In genomic region chr21:38937286-38937790, GRCh38 we compare ENCODE assay signal across 18 cellular contexts.
DNase-seq lines count a peak whose midpoint lies in the region; ATAC-seq, FAIRE-seq and TF ChIP-seq lines count a peak whose summit lies in the region.
"Had no signal": no experiment of that assay in that cellular context is flagged by ENCODE, and none has a peak within 500 bp of the region (broad histone marks: within the 10 kb centered on the region; RNA-seq: fewer than 3 reads in every experiment).

No MANE protein-coding gene starts in this region.

- H3K9ac ChIP-seq in IMR-90 (ENCODE audit: low read depth, low read length) (no peak overlapping the region), kidney (ENCODE audit: low read length in 2 of 2) (no peak overlapping the region)

- peaks cover 34% of the 10 kb centered on the region for H3K4me1 Mint-ChIP-seq in T-helper 2 cell treated with Interferon-gamma antibody and Interleukin-4, amounts not matched to agents 5 μg/mL and 100 μg/mL, for 36 hours (ENCODE audit: low read depth)
- H3K4me1 Mint-ChIP-seq in stimulated activated memory B cell treated with anti-CD40 and anti-IgM and Interleukin-4, amounts not matched to agents 10 μg/mL and 1 μg/mL and 100 μg/mL, for 72 hours: no peaks in the 10 kb centered on the region
- H3K4me1 Mint-ChIP-seq in CD8-positive, alpha-beta memory T cell: peaks cover 6 to 7% (median 6%) of the 10 kb centered on the region in 3 donors

- peak overlapping the region; percentile 94 for H3K27ac Mint-ChIP-seq in T-helper 2 cell treated with Interferon-gamma antibody and Interleukin-4, amounts not matched to agents 5 μg/mL and 100 μg/mL, for 36 hours
- no peak overlapping the region for H3K27ac Mint-ChIP-seq in stimulated activated memory B cell treated with anti-CD40 and anti-IgM and Interleukin-4, amounts not matched to agents 10 μg/mL and 1 μg/mL and 100 μg/mL, for 72 hours
- peak overlapping the region in 1 of 8 donors; percentile 0 for H3K27ac Mint-ChIP-seq in CD8-positive, alpha-beta memory T cell

- H3K27me3 Mint-ChIP-seq in T-helper 2 cell treated with Interferon-gamma antibody and Interleukin-4, amounts not matched to agents 5 μg/mL and 100 μg/mL, for 36 hours (ENCODE audit: low read depth): no peaks in the 10 kb centered on the region
- peaks cover 9% of the 10 kb centered on the region for H3K27me3 Mint-ChIP-seq in stimulated activated memory B cell treated with anti-CD40 and anti-IgM and Interleukin-4, amounts not matched to agents 10 μg/mL and 1 μg/mL and 100 μg/mL, for 72 hours
- peaks cover 0 to 3% of the 10 kb centered on the region in 2 donors for H3K27me3 Mint-ChIP-seq in CD8-positive, alpha-beta memory T cell

- DNase-seq in IMR-90 (no peak), fibroblast of villous mesenchyme (ENCODE audit: low read depth) (peak; percentile 39), kidney (no peak)
- peak; percentile 37 for DNase-seq in T-helper 2 cell treated with Interferon-gamma antibody and Interleukin-4, amounts not matched to agents 5 μg/mL and 100 μg/mL, for 36 hours (ENCODE audit: low spot score)
- DNase-seq in CD8-positive, alpha-beta memory T cell: no peak
- DNase-seq: AML-193, GDM1, NCI-H1105, NCI-H1694, NCI-H2081 treated with DMSO at 0.1 percent for 48 hours, NCI-H748 treated with DMSO at 0.1 percent for 48 hours, OCI-M1, Right ventricle myocardium superior had no signal

- TF ChIP-seq POLR2A in IMR-90 (IDR thresholded peaks at IDR 0.05; ENCODE audit: low read depth, low read length): no peak

- no peak overlapping the region for H2BK5ac ChIP-seq in IMR-90 (ENCODE audit: low read depth, low read length, poor library complexity, severe bottlenecking)

- H2BK20ac ChIP-seq in IMR-90 (ENCODE audit: low read depth, low read length): no peak overlapping the region

- H3K4me2 ChIP-seq in IMR-90 (ENCODE audit: low read depth, low read length): no peak overlapping the region

- H3K27me3 ChIP-seq in IMR-90 (ENCODE audit: control insufficient read depth, insufficient read depth, low read length): peaks cover 3% of the 10 kb centered on the region; the same call in 1 of the 2 replicates
- H3K27me3 ChIP-seq in CD8-positive, alpha-beta memory T cell (ENCODE audit: insufficient read depth, low read length, poor library complexity, severe bottlenecking): no peaks in the 10 kb centered on the region

- dilution Hi-C loops in IMR-90 (cut with HindIII; ENCODE audit: low sequenced_read_pairs, unreplicated experiment): no loop called here

- no peak overlapping the region for H3K18ac ChIP-seq in IMR-90 (ENCODE audit: low read depth, low read length)

- POLR2A ChIA-PET in IMR-90 (lab: Charles Lee; ENCODE audit: unreplicated experiment): no interaction called here
- POLR2A ChIA-PET in CD8-positive, alpha-beta memory T cell (lab: Charles Lee): no interaction called here

- no peak overlapping the region for H2AFZ ChIP-seq in IMR-90 (replicated peaks; ENCODE audit: low read length, poor library complexity)

- H3K4me3 ChIP-seq in IMR-90 (ENCODE audit: insufficient read depth, low read depth, low read length): no peak overlapping the region
- H3K4me3 ChIP-seq in fibroblast of villous mesenchyme (ENCODE audit: low read depth, low read length): no peak overlapping the region
- no peak overlapping the region for H3K4me3 ChIP-seq in kidney (ENCODE audit: low read length in 2 of 2)
- no peak overlapping the region for H3K4me3 ChIP-seq in CD8-positive, alpha-beta memory T cell (ENCODE audit: low read length)
- H3K4me3 ChIP-seq: HAP-1, SK-N-MC had no signal

- H3K4me3 Mint-ChIP-seq in T-helper 2 cell treated with Interferon-gamma antibody and Interleukin-4, amounts not matched to agents 5 μg/mL and 100 μg/mL, for 36 hours: peak overlapping the region; percentile 73
- no peak overlapping the region for H3K4me3 Mint-ChIP-seq in stimulated activated memory B cell treated with anti-CD40 and anti-IgM and Interleukin-4, amounts not matched to agents 10 μg/mL and 1 μg/mL and 100 μg/mL, for 72 hours
- no peak overlapping the region for H3K4me3 Mint-ChIP-seq in CD8-positive, alpha-beta memory T cell

- ATAC-seq in IMR-90 (ENCODE audit: low read depth) (peak; percentile 11; the same call in 1 of the 2 replicates), GM21447 (IDR thresholded peaks at IDR 0.05; ENCODE audit: unreplicated experiment) (no peak)
- peak; percentile 21 for ATAC-seq in stimulated activated memory B cell treated with anti-CD40 and anti-IgM and Interleukin-4, amounts not matched to agents 10 μg/mL and 1 μg/mL and 100 μg/mL, for 72 hours

- H2AK9ac ChIP-seq in IMR-90 (replicated peaks; ENCODE audit: low read depth, low read length, poor library complexity): no peak overlapping the region

- no CpG with 5 or more reads among the region's 4 CpGs for WGBS in IMR-90 (ENCODE audit: extremely low coverage in 2 of 2, insufficient read length in 1 of 2), 2 experiments

- H3K36me3 ChIP-seq in IMR-90 (ENCODE audit: control insufficient read depth, insufficient read depth, low read length) (no peaks in the 10 kb centered on the region), kidney (ENCODE audit: control insufficient read depth in 1 of 2, insufficient read depth in 2 of 2, low read length in 2 of 2) (no peaks in the 10 kb centered on the region)
- no peaks in the 10 kb centered on the region for H3K36me3 ChIP-seq in CD8-positive, alpha-beta memory T cell (ENCODE audit: insufficient read depth, low read length)
- H3K36me3 ChIP-seq: HAP-1 had no signal

- intact Hi-C loops in IMR-90 (cut with micrococcal nuclease): no loop called here
- intact Hi-C loops in kidney (cut with DNase I): loop anchor here (10.0 kb wide), 1 partner anchor 57 kb away; no protein-coding TSS in a partner anchor

- H3K9me3 Mint-ChIP-seq in T-helper 2 cell treated with Interferon-gamma antibody and Interleukin-4, amounts not matched to agents 5 μg/mL and 100 μg/mL, for 36 hours: peaks cover 3% of the 10 kb centered on the region
- peaks cover 3% of the 10 kb centered on the region for H3K9me3 Mint-ChIP-seq in stimulated activated memory B cell treated with anti-CD40 and anti-IgM and Interleukin-4, amounts not matched to agents 10 μg/mL and 1 μg/mL and 100 μg/mL, for 72 hours
- H3K9me3 Mint-ChIP-seq in CD8-positive, alpha-beta memory T cell: no peaks in the 10 kb centered on the region

- FAIRE-seq in kidney (lab: Jason Lieb, UNC): no peak

- H3K4me1 ChIP-seq in IMR-90 (ENCODE audit: control insufficient read depth, insufficient read depth, low read length) (peaks cover 2% of the 10 kb centered on the region; the same call in 1 of the 2 replicates), kidney (ENCODE audit: control insufficient read depth in 1 of 2, insufficient read depth in 1 of 2, low read depth in 1 of 2, low read length in 2 of 2) (no peaks in the 10 kb centered on the region)
- no peaks in the 10 kb centered on the region for H3K4me1 ChIP-seq in CD8-positive, alpha-beta memory T cell (ENCODE audit: insufficient read depth, low read length)
- H3K4me1 ChIP-seq: HAP-1 had no signal

- no peak overlapping the region for H3K23ac ChIP-seq in IMR-90 (ENCODE audit: low read depth, low read length)

- H3K27ac ChIP-seq in IMR-90 (ENCODE audit: insufficient read depth, low read length): no peak overlapping the region
- H3K27ac ChIP-seq in kidney (ENCODE audit: low read depth in 2 of 2, low read length in 2 of 2): no peak overlapping the region
- H3K27ac ChIP-seq in CD8-positive, alpha-beta memory T cell (ENCODE audit: low read depth, low read length): no peak overlapping the region
- H3K27ac ChIP-seq: C4-2B, SK-N-MC had no signal

- H2BK120ac ChIP-seq in IMR-90 (ENCODE audit: low read depth, low read length): no peak overlapping the region

- H4K20me1 ChIP-seq in IMR-90 (ENCODE audit: insufficient read depth, low read length): no peaks in the 10 kb centered on the region

- H4K91ac ChIP-seq in IMR-90 (ENCODE audit: insufficient read depth, low read depth, low read length): no peak overlapping the region

- CTCF ChIA-PET in IMR-90 (lab: Yijun Ruan, JAX): no interaction called here
- CTCF ChIA-PET in CD8-positive, alpha-beta memory T cell (lab: Charles Lee): no interaction called here

- no peak overlapping the region for H2BK15ac ChIP-seq in IMR-90 (ENCODE audit: low read depth, low read length)

- BruUV-seq in IMR-90 (replicated peaks; lab: Mats Ljungman, UMichigan): no TSS peak

- no peaks in the 10 kb centered on the region for H3K36me3 Mint-ChIP-seq in T-helper 2 cell treated with Interferon-gamma antibody and Interleukin-4, amounts not matched to agents 5 μg/mL and 100 μg/mL, for 36 hours (ENCODE audit: low read depth)
- H3K36me3 Mint-ChIP-seq in stimulated activated memory B cell treated with anti-CD40 and anti-IgM and Interleukin-4, amounts not matched to agents 10 μg/mL and 1 μg/mL and 100 μg/mL, for 72 hours: no peaks in the 10 kb centered on the region
- H3K36me3 Mint-ChIP-seq in CD8-positive, alpha-beta memory T cell: peaks cover 0 to under 1% (median 0%) of the 10 kb centered on the region in 3 donors

- H4K8ac ChIP-seq in IMR-90 (ENCODE audit: low read depth in 2 of 2, low read length in 2 of 2): no peak overlapping the region; a peak in 1 of 4 replicates

- no peak overlapping the region for H4K5ac ChIP-seq in IMR-90 (ENCODE audit: low read depth, low read length)

- H3K79me1 ChIP-seq in IMR-90 (ENCODE audit: low read depth in 1 of 2, low read length in 2 of 2): no peaks in the 10 kb centered on the region

- H2AK5ac ChIP-seq in IMR-90 (ENCODE audit: low read depth, low read length): peak overlapping the region; percentile 69; the same call in 1 of the 2 replicates

- H3K9me1 ChIP-seq in IMR-90 (ENCODE audit: insufficient read depth, low read length): peaks cover 11% of the 10 kb centered on the region

- TF ChIP-seq CTCF in IMR-90 (conservative IDR thresholded peaks at IDR 0.05; ENCODE audit: low read depth, low read length): no peak
- no peak for TF ChIP-seq CTCF in fibroblast of villous mesenchyme (IDR thresholded peaks at IDR 0.05; ENCODE audit: insufficient read depth, low read depth, low read length)
- TF ChIP-seq CTCF in kidney (IDR thresholded peaks at IDR 0.05; ENCODE audit: borderline replicate concordance, extremely low read depth, insufficient read depth): no peak

- peak overlapping the region; percentile 10 for H3K4ac ChIP-seq in IMR-90 (ENCODE audit: low read depth, low read length)

- H3K14ac ChIP-seq in IMR-90 (replicated peaks; ENCODE audit: low read depth, low read length): 0 out of 2 replicates have a peak overlapping the region, but pooled peaks have one; percentile 14

- no peak for TF ChIP-seq RAD21 in IMR-90 (IDR thresholded peaks at IDR 0.05; ENCODE audit: low read length)

- H3K9me3 ChIP-seq in IMR-90 (ENCODE audit: control insufficient read depth, insufficient read depth, low read length) (no peaks in the 10 kb centered on the region), kidney (ENCODE audit: control insufficient read depth in 1 of 2, low read length in 2 of 2) (no peaks in the 10 kb centered on the region)
- H3K9me3 ChIP-seq in CD8-positive, alpha-beta memory T cell (ENCODE audit: low read length): no peaks in the 10 kb centered on the region
- H3K9me3 ChIP-seq: HAP-1 had no signal

- H3K56ac ChIP-seq in IMR-90 (ENCODE audit: extremely low read depth, insufficient read depth, low read length): no peak overlapping the region

- in situ Hi-C loops in IMR-90 (cut with MboI; ENCODE audit: low sequenced_read_pairs): no loop called here

TF ChIP-seq in IMR-90, 13 proteins besides CTCF, POLR2A, EP300 and RAD21 (continues in another document):
- TF ChIP-seq SMC3 (IDR thresholded peaks at IDR 0.05; ENCODE audit: low read depth, low read length): no peak

Comparison
In these comparisons a context has a peak if more than half of its experiments do, and no peak if none do; other contexts are left out.
1. DNase-seq: peak in T-helper 2 cell treated with Interferon-gamma antibody and Interleukin-4, amounts not matched to agents 5 μg/mL and 100 μg/mL, for 36 hours (single experiment) and fibroblast of villous mesenchyme (single experiment); none in IMR-90 (single experiment), kidney (single experiment) and CD8-positive, alpha-beta memory T cell (0 of 5).